ENCODE assay signal across 11 cellular contexts in the genomic region with DNA sequence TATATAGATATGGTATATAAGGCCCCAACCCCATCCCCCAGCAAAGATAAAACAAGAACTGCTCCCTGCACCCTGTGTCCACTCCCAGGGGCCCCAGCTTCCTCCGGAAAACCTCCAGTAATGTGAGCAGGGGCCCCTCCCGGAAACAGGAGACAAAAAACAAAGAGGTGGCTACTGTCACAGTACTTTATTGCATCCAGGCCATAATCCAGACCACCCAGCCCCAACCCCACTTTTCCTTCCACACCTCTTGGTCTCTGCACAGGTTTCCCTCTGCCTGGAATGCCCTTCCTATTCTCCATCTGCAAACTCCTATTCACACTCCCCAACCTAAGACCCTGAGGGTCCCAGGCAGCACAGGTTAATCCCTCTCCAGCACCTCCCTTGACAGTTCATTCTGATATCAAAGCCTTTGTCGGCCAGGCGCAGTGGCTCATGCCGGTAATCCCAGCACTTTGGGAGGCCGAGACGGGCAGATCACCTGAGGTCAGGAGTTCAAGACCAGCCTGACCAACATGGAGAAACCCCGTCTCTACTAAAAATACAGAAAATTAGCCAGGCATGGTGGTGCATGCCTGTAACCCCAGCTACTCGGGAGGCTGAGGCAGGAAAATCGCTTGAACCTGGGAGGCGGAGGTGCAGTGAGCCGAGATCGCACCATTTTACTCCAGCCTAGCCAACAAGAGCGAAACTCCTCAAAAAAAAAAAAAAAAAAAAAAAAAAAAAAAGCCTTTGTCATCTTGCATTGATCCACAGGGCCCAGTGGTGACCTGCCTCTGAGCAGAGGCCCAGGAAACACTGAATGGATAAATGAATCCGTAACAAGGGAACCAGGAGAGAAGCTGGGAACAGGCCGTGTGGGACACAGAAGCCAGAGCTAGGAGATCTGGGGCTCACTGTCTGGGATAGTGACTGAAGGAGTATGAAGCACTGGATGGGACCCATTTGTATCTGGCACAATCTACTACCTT. TPM values are rescaled to one million over a fixed set of nuclear protein-coding genes. Genes with fewer than 3 reads are reported as not detected.
DNase-seq lines count a peak whose midpoint lies in the region; ATAC-seq and TF ChIP-seq lines count a peak whose summit lies in the region.
"Had no signal": no experiment of that assay in that cellular context is flagged by ENCODE, and none has a peak within 500 bp of the region (broad histone marks: within the 10 kb centered on the region; RNA-seq: fewer than 3 reads in every experiment).

No MANE protein-coding gene starts in this region.

- H3K27ac Mint-ChIP-seq in CD4-positive, CD25-positive, alpha-beta regulatory T cell: peak overlapping the region; percentile 47 to 78 (median 63)
- H3K27ac Mint-ChIP-seq in mesothelial cell of epicardium: peak overlapping the region; percentile 68

- H3K4me1 ChIP-seq in CD4-positive, CD25-positive, alpha-beta regulatory T cell (ENCODE audit: control insufficient read depth, insufficient read depth, low read length, poor library complexity, severe bottlenecking): peaks cover 15% of the 10 kb centered on the region

- H3K27ac ChIP-seq in CD4-positive, CD25-positive, alpha-beta regulatory T cell (ENCODE audit: insufficient read depth, low read length, poor library complexity, severe bottlenecking): no peak overlapping the region
- H3K27ac ChIP-seq in HL-60 (replicated peaks) (peak overlapping the region; percentile 99), WERI-Rb-1 (no peak overlapping the region)
- H3K27ac ChIP-seq: pancreas had no signal

- no peaks in the 10 kb centered on the region for H3K27me3 ChIP-seq in CD4-positive, CD25-positive, alpha-beta regulatory T cell (ENCODE audit: control insufficient read depth, insufficient read depth, low read length)
- H3K27me3 ChIP-seq in HL-60 (ENCODE audit: insufficient read depth, poor library complexity, severe bottlenecking) (no peaks in the 10 kb centered on the region), WERI-Rb-1 (ENCODE audit: insufficient read depth, low read depth, severe bottlenecking) (no peaks in the 10 kb centered on the region)
- H3K27me3 ChIP-seq: body of pancreas, pancreas had no signal

- no peaks in the 10 kb centered on the region for H3K36me3 ChIP-seq in CD4-positive, CD25-positive, alpha-beta regulatory T cell (ENCODE audit: control insufficient read depth, insufficient read depth, low read length)
- H3K36me3 ChIP-seq in WERI-Rb-1: peaks cover 14% of the 10 kb centered on the region
- H3K36me3 ChIP-seq: pancreas had no signal

- DNase-seq in CD4-positive, CD25-positive, alpha-beta regulatory T cell: no peak
- DNase-seq in HL-60 (ENCODE audit: low read depth in 1 of 2, low spot score in 1 of 2) (peak in 1 of 2 experiments; percentile 93), WERI-Rb-1 (peak; percentile 60), mesothelial cell of epicardium (ENCODE audit: low spot score in 2 of 2, unreplicated experiment in 2 of 2) (no peak), OCI-M2 (lab: John Stamatoyannopoulos, UW; ENCODE audit: unreplicated experiment) (no peak), NCI-H187 treated with DMSO at 0.1 percent for 48 hours (lab: John Stamatoyannopoulos, UW) (no peak)
- DNase-seq: body of pancreas, pancreas, trophoblast cell had no signal

- peak overlapping the region in 2 of 4 donors; percentile 47 to 62 for H3K4me3 Mint-ChIP-seq in CD4-positive, CD25-positive, alpha-beta regulatory T cell
- H3K4me3 Mint-ChIP-seq in mesothelial cell of epicardium: peak overlapping the region; percentile 4

- H3K9me3 Mint-ChIP-seq in CD4-positive, CD25-positive, alpha-beta regulatory T cell: no peaks in the 10 kb centered on the region
- H3K9me3 Mint-ChIP-seq in mesothelial cell of epicardium: no peaks in the 10 kb centered on the region

- peaks cover 5% of the 10 kb centered on the region for H3K36me3 Mint-ChIP-seq in CD4-positive, CD25-positive, alpha-beta regulatory T cell
- peaks cover 21% of the 10 kb centered on the region for H3K36me3 Mint-ChIP-seq in mesothelial cell of epicardium

- no peak for ATAC-seq in CD4-positive, CD25-positive, alpha-beta regulatory T cell (ENCODE audit: low read depth in 2 of 2)
- ATAC-seq in HG03039 (IDR thresholded peaks at IDR 0.05; ENCODE audit: unreplicated experiment) (no peak), GM21825 (IDR thresholded peaks at IDR 0.05; ENCODE audit: unreplicated experiment) (no peak)
- ATAC-seq: body of pancreas, pancreas had no signal

- H3K27me3 Mint-ChIP-seq in CD4-positive, CD25-positive, alpha-beta regulatory T cell: no peaks in the 10 kb centered on the region
- no peaks in the 10 kb centered on the region for H3K27me3 Mint-ChIP-seq in mesothelial cell of epicardium (ENCODE audit: low read depth)

- TF ChIP-seq CTCF in HL-60 (IDR thresholded peaks at IDR 0.05; ENCODE audit: insufficient read depth, low read length): no peak
- TF ChIP-seq CTCF in WERI-Rb-1 (IDR thresholded peaks at IDR 0.05; ENCODE audit: low read depth, low read length): no peak
- no peak for TF ChIP-seq CTCF in mesothelial cell of epicardium (IDR thresholded peaks at IDR 0.05; ENCODE audit: unreplicated experiment)

- peaks cover 9 to 27% (median 12%) of the 10 kb centered on the region in 4 donors for H3K4me1 Mint-ChIP-seq in CD4-positive, CD25-positive, alpha-beta regulatory T cell
- H3K4me1 Mint-ChIP-seq in mesothelial cell of epicardium: peaks cover 24% of the 10 kb centered on the region

- H3K4me3 ChIP-seq in CD4-positive, CD25-positive, alpha-beta regulatory T cell (ENCODE audit: low read depth, low read length): no peak overlapping the region
- H3K4me3 ChIP-seq in HL-60 (replicated peaks; ENCODE audit: insufficient read depth, low read length) (no peak overlapping the region), WERI-Rb-1 (ENCODE audit: low read depth, low read length) (no peak overlapping the region)
- H3K4me3 ChIP-seq: body of pancreas, pancreas had no signal

- H3K9me3 ChIP-seq in CD4-positive, CD25-positive, alpha-beta regulatory T cell (ENCODE audit: control insufficient read depth in 2 of 2, low read length in 2 of 2): no peaks in the 10 kb centered on the region
- H3K9me3 ChIP-seq in WERI-Rb-1 (ENCODE audit: severe bottlenecking): no peaks in the 10 kb centered on the region
- H3K9me3 ChIP-seq: body of pancreas, pancreas had no signal

RNA-seq across cellular contexts. Expression of a gene that starts 2.3 kb away (rescaled TPM):
- total RNA-seq in CD4-positive, CD25-positive, alpha-beta regulatory T cell: not detected
- under 1 TPM in 3 of 4 donors, not detected in 1; 0.15 to 0.26 (median 0.20) TPM for polyA plus RNA-seq in CD4-positive, CD25-positive, alpha-beta regulatory T cell
- 2.4 to 2.8 TPM (median 2.7 TPM) in 3 replicates for total RNA-seq in mesothelial cell of epicardium
- total RNA-seq: body of pancreas had no signal
- polyA plus RNA-seq: pancreas had no signal

RNA-seq across cellular contexts. Expression of a gene that starts 13.9 kb away (rescaled TPM):
- total RNA-seq in CD4-positive, CD25-positive, alpha-beta regulatory T cell: 1.6 TPM
- under 1 TPM in 2 of 4 donors, not detected in 2; 0.24 to 0.42 TPM for polyA plus RNA-seq in CD4-positive, CD25-positive, alpha-beta regulatory T cell
- total RNA-seq in mesothelial cell of epicardium: 24.0 to 26.8 TPM (median 24.0 TPM) in 3 replicates

RNA-seq across cellular contexts. Expression of a gene that starts 41.8 kb away (rescaled TPM):
- total RNA-seq in CD4-positive, CD25-positive, alpha-beta regulatory T cell: 32.9 TPM
- 10 to 100 TPM; 29.7 to 56.1 (median 32.4) TPM for polyA plus RNA-seq in CD4-positive, CD25-positive, alpha-beta regulatory T cell
- 74.3 to 76.6 TPM (median 74.7 TPM) in 3 replicates for total RNA-seq in mesothelial cell of epicardium

RNA-seq across cellular contexts. Expression of a gene that starts 44.6 kb away (rescaled TPM):
- 44.9 TPM for total RNA-seq in CD4-positive, CD25-positive, alpha-beta regulatory T cell
- polyA plus RNA-seq in CD4-positive, CD25-positive, alpha-beta regulatory T cell: 100 to 1,000 TPM; 167 to 242 (median 197) TPM
- 464 to 480 TPM (median 472 TPM) in 3 replicates for total RNA-seq in mesothelial cell of epicardium
